ENCODE assay signal across 12 cellular contexts in the genomic region with DNA sequence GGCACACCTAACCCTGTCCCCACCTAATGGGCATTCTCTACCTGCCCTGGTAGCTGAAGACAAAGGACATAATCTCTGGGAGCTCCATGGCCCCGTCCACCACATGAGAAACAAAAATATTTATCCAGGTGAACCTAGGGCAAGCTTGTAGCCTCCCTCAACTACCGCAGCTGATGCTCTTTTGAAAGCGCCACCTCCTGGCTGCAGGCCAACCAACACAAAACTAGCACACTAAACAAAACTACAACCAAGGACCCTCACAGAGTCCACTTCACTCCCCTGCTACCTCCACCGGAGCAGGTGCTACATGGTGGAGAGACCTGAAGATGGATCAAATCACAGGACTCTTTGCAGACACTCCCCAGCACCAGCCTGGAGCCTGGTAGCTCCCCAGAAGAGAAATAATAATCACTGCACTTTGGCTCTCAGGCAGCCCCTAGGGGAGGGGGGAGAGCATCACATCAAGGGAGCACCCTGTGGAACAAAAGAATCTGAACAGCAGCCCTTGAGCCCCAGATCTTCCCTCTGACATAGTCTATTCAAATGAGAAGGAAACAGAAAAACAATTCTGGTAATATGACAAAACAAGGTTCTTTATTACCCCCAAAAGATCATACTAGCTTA.
DNase-seq lines count a peak whose midpoint lies in the region; TF ChIP-seq lines count a peak whose summit lies in the region.
"Had no signal": no experiment of that assay in that cellular context is flagged by ENCODE, and none has a peak within 500 bp of the region (broad histone marks: within the 10 kb centered on the region; RNA-seq: fewer than 3 reads in every experiment).

No MANE protein-coding gene starts in this region.

- TF ChIP-seq CTCF in GM12873 (IDR thresholded peaks at IDR 0.05; ENCODE audit: insufficient read depth, low read depth, low read length, missing control alignments), result peak; percentile 33

- H4K5ac ChIP-seq in mesendoderm (ENCODE audit: low read length), result no peak overlapping the region

- no peak overlapping the region for H3K4ac ChIP-seq in mesendoderm (ENCODE audit: low read depth, low read length)

- no peak overlapping the region for H3K23ac ChIP-seq in mesendoderm (ENCODE audit: low read length)

- no peak overlapping the region for H3K56ac ChIP-seq in mesendoderm (ENCODE audit: low read length)

- H3K9ac ChIP-seq in mesendoderm (ENCODE audit: low read length), result no peak overlapping the region

- H3K4me2 ChIP-seq in mesendoderm (ENCODE audit: low read length), result no peak overlapping the region

- H3K4me1 ChIP-seq in mesendoderm (ENCODE audit: control insufficient read depth, low read depth, low read length), result no peaks in the 10 kb centered on the region

- H4K8ac ChIP-seq in mesendoderm (ENCODE audit: low read depth, low read length), result no peak overlapping the region

- H3K79me1 ChIP-seq in mesendoderm (ENCODE audit: low read length), result no peaks in the 10 kb centered on the region

- DNase-seq in activated T-cell treated with anti-CD3 and anti-CD28 coated beads, Interleukin-2, amount 50 U/mL, for 48 hours, result peak; percentile 28 to 33
- DNase-seq in activated T-cell treated with anti-CD3 and anti-CD28 coated beads, Interleukin-2, amount 50 U/mL, for 1 hour, result no peak
- DNase-seq in SHP77 treated with DMSO at 0.1 percent for 48 hours (lab: John Stamatoyannopoulos, UW) (peak; percentile 1), mesendoderm (peak; percentile 58), mucosa of gallbladder (ENCODE audit: low spot score) (no peak), LoVo (ENCODE audit: low spot score) (no peak)
- DNase-seq in activated CD8-positive, alpha-beta memory T cell treated with anti-CD3 and anti-CD28 coated beads, Interleukin-2, amount 50 U/mL, for 48 hours, result no peak
- DNase-seq: Calu3; effector memory CD4-positive, alpha-beta T cell; NCI-H1092; nephron progenitor cell had no signal

- H3K27me3 ChIP-seq in mesendoderm (ENCODE audit: insufficient read depth, low read length, poor library complexity), result no peaks in the 10 kb centered on the region

- no peaks in the 10 kb centered on the region for H3K79me2 ChIP-seq in mesendoderm (ENCODE audit: control insufficient read depth, insufficient read depth, low read length)

- H2AK5ac ChIP-seq in mesendoderm (ENCODE audit: low read length), result no peak overlapping the region

- H2BK15ac ChIP-seq in mesendoderm (replicated peaks; ENCODE audit: low read depth), result no peak overlapping the region

- no CpG with 5 or more reads among the region's 4 CpGs for WGBS in mesendoderm (ENCODE audit: extremely low coverage, insufficient coverage, low lambda C conversion rate)

- H2BK5ac ChIP-seq in mesendoderm (ENCODE audit: low read length), result no peak overlapping the region

- H3K4me3 ChIP-seq in mesendoderm (ENCODE audit: low read length), result no peak overlapping the region

- no peaks in the 10 kb centered on the region for H3K36me3 ChIP-seq in mesendoderm (ENCODE audit: control insufficient read depth, insufficient read depth, low read length)

- H2BK120ac ChIP-seq in mesendoderm (ENCODE audit: low read depth, low read length), result no peak overlapping the region

- no peak overlapping the region for H3K18ac ChIP-seq in mesendoderm (ENCODE audit: low read length)

- no peak overlapping the region for H3K27ac ChIP-seq in mesendoderm (ENCODE audit: low read depth, low read length)

Comparison
In these comparisons a context has a peak if more than half of its experiments do, and no peak if none do; other contexts are left out.
1. DNase-seq: peak in activated T-cell treated with anti-CD3 and anti-CD28 coated beads, Interleukin-2, amount 50 U/mL, for 48 hours (2 of 2), SHP77 treated with DMSO at 0.1 percent for 48 hours (single experiment) and mesendoderm (single experiment); none in activated T-cell treated with anti-CD3 and anti-CD28 coated beads, Interleukin-2, amount 50 U/mL, for 1 hour (single experiment), mucosa of gallbladder (single experiment), activated CD8-positive, alpha-beta memory T cell treated with anti-CD3 and anti-CD28 coated beads, Interleukin-2, amount 50 U/mL, for 48 hours (single experiment) and LoVo (single experiment).